ENCODE assay signal across 36 cellular contexts in the genomic region with DNA sequence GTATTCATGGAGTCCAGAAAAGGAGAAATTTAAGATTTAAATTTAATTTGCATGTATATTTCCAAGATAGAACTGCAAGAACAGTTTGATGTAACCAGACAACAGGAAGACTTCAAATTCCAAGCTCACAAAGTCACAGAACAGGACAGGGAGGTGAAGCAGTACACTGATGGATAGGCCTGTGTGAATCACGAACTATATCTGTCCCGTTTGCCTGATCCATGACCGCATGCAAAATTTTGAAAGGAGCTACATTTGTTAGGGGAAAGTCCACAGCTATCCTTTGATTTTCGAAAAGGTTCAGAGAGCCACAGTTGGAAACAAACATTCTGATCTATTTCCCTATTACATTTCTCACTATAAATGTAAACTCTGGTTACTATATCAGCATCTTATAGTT.
"Had no signal": no experiment of that assay in that cellular context is flagged by ENCODE, and none has a peak within 500 bp of the region (broad histone marks: within the 10 kb centered on the region; RNA-seq: fewer than 3 reads in every experiment).

No MANE protein-coding gene starts in this region.

- H3K9me3 Mint-ChIP-seq: activated B cell treated with CpG ODN at 0.5 μM for 24 hours; activated CD4-positive, alpha-beta memory T cell treated with anti-CD3 and anti-CD28 coated beads for 36 hours; activated naive CD4-positive, alpha-beta T cell treated with anti-CD3 and anti-CD28 coated beads for 36 hours; activated naive CD4-positive, alpha-beta T cell treated with anti-CD3 and anti-CD28 coated beads, Interleukin-2, amount 50 U/mL, for 72 hours; activated T-cell treated with anti-CD3 and anti-CD28 coated beads, Interleukin-2, amount 50 U/mL, for 4 hours; activated T-helper 1 cell treated with anti-CD3 and anti-CD28 coated beads, Interleukin-12 subunit alpha, Interleukin-12 subunit beta, Interleukin-2, Interleukin-4 antibody, amounts not matched to agents 30 ng/mL and 10 ng/mL and 1 ng/mL, durations not matched to agents 14 hours and 24 hours and 36 hours; T-cell had no signal

- H3K27me3 Mint-ChIP-seq: activated B cell treated with CpG ODN at 0.5 μM for 24 hours; activated CD4-positive, alpha-beta memory T cell treated with anti-CD3 and anti-CD28 coated beads for 36 hours; brain; T-cell had no signal

- H3K27me3 ChIP-seq: adrenal gland, Peyer's patch had no signal

- H3K4me3 Mint-ChIP-seq: activated B cell treated with CpG ODN at 0.5 μM for 24 hours; activated CD4-positive, alpha-beta memory T cell treated with anti-CD3 and anti-CD28 coated beads for 36 hours; activated naive CD4-positive, alpha-beta T cell treated with anti-CD3 and anti-CD28 coated beads for 36 hours; activated T-cell treated with anti-CD3 and anti-CD28 coated beads, Interleukin-2, amount 50 U/mL, for 4 hours; activated T-helper 1 cell treated with anti-CD3 and anti-CD28 coated beads, Interleukin-12 subunit alpha, Interleukin-12 subunit beta, Interleukin-2, Interleukin-4 antibody, amounts not matched to agents 30 ng/mL and 10 ng/mL and 1 ng/mL, durations not matched to agents 14 hours and 24 hours and 36 hours; brain; T-cell had no signal

- H3K27ac ChIP-seq: adrenal gland, Peyer's patch, VCaP had no signal

- H3K4me1 ChIP-seq: Peyer's patch had no signal

- DNase-seq: activated B cell treated with CpG ODN at 0.5 μM for 24 hours; activated CD4-positive, alpha-beta memory T cell treated with anti-CD3 and anti-CD28 coated beads for 36 hours; activated CD4-positive, alpha-beta T cell treated with anti-CD3 and anti-CD28 coated beads for 4 hours; activated CD4-positive, alpha-beta T cell treated with anti-CD3 and anti-CD28 coated beads, Interleukin-2, amount 50 U/mL, for 1 hour; activated CD4-positive, CD25-positive, alpha-beta regulatory T cell treated with anti-CD3 and anti-CD28 coated beads, Interleukin-2, amount 50 U/mL, for 72 hours; activated CD8-positive, alpha-beta memory T cell treated with anti-CD3 and anti-CD28 coated beads, Interleukin-2, amount 50 U/mL, for 4 hours; activated gamma-delta T cell treated with Interleukin-2 at 50 U/mL for 16 hours; activated naive CD4-positive, alpha-beta T cell treated with anti-CD3 and anti-CD28 coated beads for 36 hours; activated T-cell treated with anti-CD3 and anti-CD28 coated beads for 4 hours; activated T-cell treated with anti-CD3 and anti-CD28 coated beads, Interleukin-2, amount 50 U/mL, for 4 hours; adrenal gland; caudate nucleus; Karpas-422; KBM-7; NCI-H1105; NCI-H1417 treated with DMSO at 0.1 percent for 48 hours; NCI-H187 treated with DMSO at 0.1 percent for 48 hours; NCI-H2081; NCI-H2171 treated with DMSO at 0.1 percent for 48 hours; NCI-H226; NCI-H446 treated with DMSO at 0.1 percent for 48 hours; NCI-H524; NCI-H69; PC-3; Peyer's patch; RPMI8226; SHP77 treated with DMSO at 0.1 percent for 48 hours; T-cell; T-helper 2 cell; T-helper 9 cell had no signal

- H3K36me3 ChIP-seq: adrenal gland had no signal

- FAIRE-seq: bronchial epithelial cell had no signal

- H3K4me3 ChIP-seq: adrenal gland, Peyer's patch had no signal

- H3K9me3 ChIP-seq: adrenal gland, Peyer's patch had no signal

- ATAC-seq: activated naive CD4-positive, alpha-beta T cell treated with anti-CD3 and anti-CD28 coated beads, Interleukin-2, amount 50 U/mL, for 72 hours; activated T-cell treated with anti-CD3 and anti-CD28 coated beads, Interleukin-2, amount 50 U/mL, for 4 hours; PC-3; SK-N-SH treated with all-trans-retinoic acid at 6 μM for 48 hours; T-cell had no signal

- H3K27ac Mint-ChIP-seq: activated B cell treated with CpG ODN at 0.5 μM for 24 hours; activated CD4-positive, alpha-beta memory T cell treated with anti-CD3 and anti-CD28 coated beads for 36 hours; activated naive CD4-positive, alpha-beta T cell treated with anti-CD3 and anti-CD28 coated beads for 36 hours; activated T-helper 1 cell treated with anti-CD3 and anti-CD28 coated beads, Interleukin-12 subunit alpha, Interleukin-12 subunit beta, Interleukin-2, Interleukin-4 antibody, amounts not matched to agents 30 ng/mL and 10 ng/mL and 1 ng/mL, durations not matched to agents 14 hours and 24 hours and 36 hours; brain; T-cell had no signal
